ENCODE assay signal across 27 cellular contexts in genomic region chr20:10428008-10428407, GRCh38.
A peak's percentile ranks its signal among the peaks of the same experiment; 100 is the strongest.
DNase-seq lines count a peak whose midpoint lies in the region; ATAC-seq and TF ChIP-seq lines count a peak whose summit lies in the region.
"Had no signal": no experiment of that assay in that cellular context is flagged by ENCODE, and none has a peak within 500 bp of the region (broad histone marks: within the 10 kb centered on the region; RNA-seq: fewer than 3 reads in every experiment).

No MANE protein-coding gene starts in this region.

- H3K9me3 Mint-ChIP-seq in activated naive CD4-positive, alpha-beta T cell treated with anti-CD3 and anti-CD28 coated beads, Interleukin-2, amount 50 U/mL, for 24 hours, result no peaks in the 10 kb centered on the region
- H3K9me3 Mint-ChIP-seq: activated T-cell treated with anti-CD3 and anti-CD28 coated beads, Interleukin-2, amount 50 U/mL, for 4 hours; CD4-positive, alpha-beta T cell; stimulated activated naive B cell treated with anti-CD40 and anti-IgM and Interleukin-4, amounts not matched to agents 10 μg/mL and 1 μg/mL and 100 μg/mL, for 72 hours had no signal

- H3K27me3 Mint-ChIP-seq in activated naive CD4-positive, alpha-beta T cell treated with anti-CD3 and anti-CD28 coated beads, Interleukin-2, amount 50 U/mL, for 24 hours, result no peaks in the 10 kb centered on the region
- H3K27me3 Mint-ChIP-seq: activated CD8-positive, alpha-beta memory T cell treated with anti-CD3 and anti-CD28 coated beads, Interleukin-2, amount 10 ng/mL, durations not matched to agents 7 days and 5 days; CD4-positive, alpha-beta T cell; stimulated activated naive B cell treated with anti-CD40 and anti-IgM and Interleukin-4, amounts not matched to agents 10 μg/mL and 1 μg/mL and 100 μg/mL, for 72 hours had no signal

- H3K4me1 Mint-ChIP-seq in activated naive CD4-positive, alpha-beta T cell treated with anti-CD3 and anti-CD28 coated beads, Interleukin-2, amount 50 U/mL, for 24 hours, result peaks cover 61% of the 10 kb centered on the region

- no peak for TF ChIP-seq CTCF in GM20000 (IDR thresholded peaks at IDR 0.05; ENCODE audit: extremely low read depth, missing control alignments)

- peak; percentile 33 for ATAC-seq in GM19463 (IDR thresholded peaks at IDR 0.05; ENCODE audit: unreplicated experiment)
- peak; percentile 31 for ATAC-seq in HG03175 (IDR thresholded peaks at IDR 0.05; ENCODE audit: unreplicated experiment)
- ATAC-seq in GM21529 (IDR thresholded peaks at IDR 0.05; ENCODE audit: unreplicated experiment), result no peak
- ATAC-seq: activated CD8-positive, alpha-beta memory T cell treated with anti-CD3 and anti-CD28 coated beads, Interleukin-2, amount 10 ng/mL, durations not matched to agents 7 days and 5 days; activated T-cell treated with anti-CD3 and anti-CD28 coated beads, Interleukin-2, amount 50 U/mL, for 4 hours; left lung; stimulated activated naive B cell treated with anti-CD40 and anti-IgM and Interleukin-4, amounts not matched to agents 10 μg/mL and 1 μg/mL and 100 μg/mL, for 72 hours; upper lobe of right lung had no signal

- peak overlapping the region; percentile 66 for H3K27ac Mint-ChIP-seq in activated naive CD4-positive, alpha-beta T cell treated with anti-CD3 and anti-CD28 coated beads, Interleukin-2, amount 50 U/mL, for 24 hours
- H3K27ac Mint-ChIP-seq: activated CD8-positive, alpha-beta memory T cell treated with anti-CD3 and anti-CD28 coated beads, Interleukin-2, amount 10 ng/mL, durations not matched to agents 7 days and 5 days; CD4-positive, alpha-beta T cell; stimulated activated naive B cell treated with anti-CD40 and anti-IgM and Interleukin-4, amounts not matched to agents 10 μg/mL and 1 μg/mL and 100 μg/mL, for 72 hours had no signal

- peaks cover 5% of the 10 kb centered on the region for H3K36me3 Mint-ChIP-seq in activated naive CD4-positive, alpha-beta T cell treated with anti-CD3 and anti-CD28 coated beads, Interleukin-2, amount 50 U/mL, for 24 hours

- DNase-seq in activated naive CD4-positive, alpha-beta T cell treated with Interleukin-2 at 50 U/mL for 16 hours, result no peak
- no peak for DNase-seq in GM20000 (ENCODE audit: low spot score)
- DNase-seq in GF-D8 (lab: John Stamatoyannopoulos, UW), result no peak
- no peak for DNase-seq in DMS79 treated with DMSO at 0.1 percent for 48 hours (lab: John Stamatoyannopoulos, UW)
- DNase-seq: activated CD4-positive, alpha-beta T cell treated with anti-CD3 and anti-CD28 coated beads, Interleukin-2, amount 50 U/mL, for 1 hour; activated CD4-positive, CD25-positive, alpha-beta regulatory T cell; activated CD8-positive, alpha-beta memory T cell treated with anti-CD3 and anti-CD28 coated beads, Interleukin-2, amount 10 ng/mL, durations not matched to agents 7 days and 5 days; activated gamma-delta T cell treated with Interleukin-2 at 50 U/mL for 16 hours; activated T-cell treated with anti-CD3 and anti-CD28 coated beads, Interleukin-2, amount 50 U/mL, for 4 hours; CD4-positive, alpha-beta T cell; dermis blood vessel endothelial cell; foreskin fibroblast; left lung; mesenchymal stem cell; MG63; NCI-H1105 treated with DMSO at 0.1 percent for 48 hours; NCI-H1930; NCI-H524 treated with DMSO at 0.1 percent for 48 hours; NK-92 treated with Interleukin-12 subunit alpha and Interleukin-12 subunit beta, amount 100 ng/mL, for 24 hours; ovary; SK-N-SH; stimulated activated naive B cell treated with anti-CD40 and anti-IgM and Interleukin-4, amounts not matched to agents 10 μg/mL and 1 μg/mL and 100 μg/mL, for 72 hours; upper lobe of right lung had no signal

- no peak overlapping the region for H3K4me3 Mint-ChIP-seq in activated naive CD4-positive, alpha-beta T cell treated with anti-CD3 and anti-CD28 coated beads, Interleukin-2, amount 50 U/mL, for 24 hours
- H3K4me3 Mint-ChIP-seq: activated CD8-positive, alpha-beta memory T cell treated with anti-CD3 and anti-CD28 coated beads, Interleukin-2, amount 10 ng/mL, durations not matched to agents 7 days and 5 days; activated T-cell treated with anti-CD3 and anti-CD28 coated beads, Interleukin-2, amount 50 U/mL, for 4 hours; CD4-positive, alpha-beta T cell; stimulated activated naive B cell treated with anti-CD40 and anti-IgM and Interleukin-4, amounts not matched to agents 10 μg/mL and 1 μg/mL and 100 μg/mL, for 72 hours had no signal
